ENCODE assay signal across 14 cellular contexts in the genomic region with DNA sequence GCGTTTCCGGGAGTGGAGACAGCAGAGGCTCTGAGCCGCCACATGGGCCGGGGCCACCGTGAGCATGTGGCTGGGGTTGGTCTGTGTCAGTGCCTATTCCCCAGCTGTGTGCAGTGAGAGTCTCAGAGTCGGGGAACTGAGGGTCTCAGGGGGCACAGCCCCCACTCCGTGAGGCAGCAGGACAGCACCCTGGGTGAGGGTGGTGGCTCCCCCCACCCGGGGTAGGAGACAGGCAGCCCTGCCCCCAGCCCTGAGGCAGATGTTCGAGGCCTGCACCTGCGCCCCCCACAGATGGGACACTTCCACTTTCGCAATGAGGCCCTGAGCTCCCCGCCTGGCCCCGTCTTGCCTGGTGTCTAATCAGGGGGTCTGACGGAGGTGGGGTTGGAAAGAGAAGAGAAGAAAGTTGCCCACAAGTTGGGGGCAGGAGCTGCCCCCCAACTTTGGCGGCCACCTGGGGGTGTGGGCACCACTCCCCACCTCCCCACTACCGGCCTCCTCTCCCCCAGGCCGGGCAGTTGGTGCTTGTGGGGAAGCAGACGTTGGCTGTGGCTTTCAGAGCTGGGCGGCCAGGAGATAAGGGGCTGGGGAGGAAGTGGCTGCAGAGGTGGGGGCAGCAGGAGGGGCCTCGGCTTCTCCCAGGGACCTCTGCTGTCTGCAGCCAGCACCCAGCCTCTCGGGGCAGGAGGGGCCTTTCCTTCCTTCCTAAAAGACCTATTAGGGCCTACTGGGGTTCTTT. TPM values are rescaled to one million over a fixed set of nuclear protein-coding genes. Genes with fewer than 3 reads are reported as not detected.
DNase-seq lines count a peak whose midpoint lies in the region; ATAC-seq lines count a peak whose summit lies in the region.
"Had no signal": no experiment of that assay in that cellular context is flagged by ENCODE, and none has a peak within 500 bp of the region (broad histone marks: within the 10 kb centered on the region; RNA-seq: fewer than 3 reads in every experiment).

No MANE protein-coding gene starts in this region.

- H3K27ac ChIP-seq in thymus (ENCODE audit: low read depth): peak overlapping the region; percentile 64
- H3K27ac ChIP-seq: A549, lower lobe of right lung, thoracic aorta had no signal

- peaks cover 79% of the 10 kb centered on the region for H3K4me1 ChIP-seq in thymus (ENCODE audit: control insufficient read depth, insufficient read depth, low read length)
- H3K4me1 ChIP-seq: A549 had no signal

- no peaks in the 10 kb centered on the region for H3K4me1 Mint-ChIP-seq in activated naive CD8-positive, alpha-beta T cell treated with anti-CD3 and anti-CD28 coated beads, Interleukin-2, amount 10 ng/mL, durations not matched to agents 7 days and 5 days
- peaks cover 12% of the 10 kb centered on the region for H3K4me1 Mint-ChIP-seq in activated naive CD8-positive, alpha-beta T cell treated with anti-CD3 and anti-CD28 coated beads, Interleukin-2, amount 50 U/mL, for 24 hours
- H3K4me1 Mint-ChIP-seq in activated naive CD4-positive, alpha-beta T cell treated with anti-CD3 and anti-CD28 coated beads, Interleukin-2, amount 10 ng/mL, durations not matched to agents 7 days and 5 days: no peaks in the 10 kb centered on the region
- H3K4me1 Mint-ChIP-seq: activated naive CD4-positive, alpha-beta T cell treated with anti-CD3 and anti-CD28 coated beads, Interleukin-2, amount 50 U/mL, for 24 hours had no signal

- 5% methylated on average over 21 of the region's 21 CpGs for WGBS in thymus

- CTCF ChIA-PET in activated naive CD4-positive, alpha-beta T cell treated with anti-CD3 and anti-CD28 coated beads, Interleukin-2, amount 10 ng/mL, durations not matched to agents 7 days and 5 days (lab: Charles Lee): no interaction called here

- no peak for DNase-seq in activated naive CD8-positive, alpha-beta T cell treated with anti-CD3 and anti-CD28 coated beads, Interleukin-2, amount 10 ng/mL, durations not matched to agents 7 days and 5 days
- DNase-seq in activated naive CD8-positive, alpha-beta T cell treated with anti-CD3 and anti-CD28 coated beads, Interleukin-2, amount 50 U/mL, for 24 hours: no peak
- DNase-seq in RPMI8226: peak; percentile 75
- DNase-seq in DMS53 (lab: John Stamatoyannopoulos, UW): no peak
- DNase-seq in activated naive CD4-positive, alpha-beta T cell treated with anti-CD3 and anti-CD28 coated beads, Interleukin-2, amount 10 ng/mL, durations not matched to agents 7 days and 5 days: no peak
- no peak for DNase-seq in NCI-H2227 (lab: John Stamatoyannopoulos, UW; ENCODE audit: unreplicated experiment)
- DNase-seq: lower lobe of right lung; stimulated activated CD4-positive, alpha-beta T cell treated with anti-CD3 and anti-CD28 coated beads, Interleukin-12 subunit alpha, Interleukin-12 subunit beta, amount 100 ng/mL, for 4 hours had no signal

- H3K36me3 Mint-ChIP-seq in activated naive CD8-positive, alpha-beta T cell treated with anti-CD3 and anti-CD28 coated beads, Interleukin-2, amount 10 ng/mL, durations not matched to agents 7 days and 5 days: no peaks in the 10 kb centered on the region
- no peaks in the 10 kb centered on the region for H3K36me3 Mint-ChIP-seq in activated naive CD8-positive, alpha-beta T cell treated with anti-CD3 and anti-CD28 coated beads, Interleukin-2, amount 50 U/mL, for 24 hours (ENCODE audit: low read depth)
- no peaks in the 10 kb centered on the region for H3K36me3 Mint-ChIP-seq in activated naive CD4-positive, alpha-beta T cell treated with anti-CD3 and anti-CD28 coated beads, Interleukin-2, amount 10 ng/mL, durations not matched to agents 7 days and 5 days
- H3K36me3 Mint-ChIP-seq: activated naive CD4-positive, alpha-beta T cell treated with anti-CD3 and anti-CD28 coated beads, Interleukin-2, amount 50 U/mL, for 24 hours had no signal

- H3K4me3 Mint-ChIP-seq in activated naive CD8-positive, alpha-beta T cell treated with anti-CD3 and anti-CD28 coated beads, Interleukin-2, amount 10 ng/mL, durations not matched to agents 7 days and 5 days: no peak overlapping the region
- H3K4me3 Mint-ChIP-seq in activated naive CD8-positive, alpha-beta T cell treated with anti-CD3 and anti-CD28 coated beads, Interleukin-2, amount 50 U/mL, for 24 hours: no peak overlapping the region
- H3K4me3 Mint-ChIP-seq in activated naive CD4-positive, alpha-beta T cell treated with anti-CD3 and anti-CD28 coated beads, Interleukin-2, amount 10 ng/mL, durations not matched to agents 7 days and 5 days: no peak overlapping the region
- H3K4me3 Mint-ChIP-seq: activated naive CD4-positive, alpha-beta T cell treated with anti-CD3 and anti-CD28 coated beads, Interleukin-2, amount 50 U/mL, for 24 hours had no signal

- ATAC-seq in activated naive CD8-positive, alpha-beta T cell treated with anti-CD3 and anti-CD28 coated beads, Interleukin-2, amount 10 ng/mL, durations not matched to agents 7 days and 5 days (ENCODE audit: low read depth): peak; percentile 20
- no peak for ATAC-seq in activated naive CD8-positive, alpha-beta T cell treated with anti-CD3 and anti-CD28 coated beads, Interleukin-2, amount 50 U/mL, for 24 hours
- ATAC-seq in HG03045 (IDR thresholded peaks at IDR 0.05; ENCODE audit: unreplicated experiment): peak; percentile 30
- ATAC-seq: A549, lower lobe of right lung had no signal

- H3K27me3 ChIP-seq in thymus (ENCODE audit: control insufficient read depth, insufficient read depth): no peaks in the 10 kb centered on the region

- peaks cover 24% of the 10 kb centered on the region for H3K27me3 Mint-ChIP-seq in activated naive CD8-positive, alpha-beta T cell treated with anti-CD3 and anti-CD28 coated beads, Interleukin-2, amount 10 ng/mL, durations not matched to agents 7 days and 5 days
- peaks cover 16% of the 10 kb centered on the region for H3K27me3 Mint-ChIP-seq in activated naive CD8-positive, alpha-beta T cell treated with anti-CD3 and anti-CD28 coated beads, Interleukin-2, amount 50 U/mL, for 24 hours
- peaks cover 67% of the 10 kb centered on the region for H3K27me3 Mint-ChIP-seq in activated naive CD4-positive, alpha-beta T cell treated with anti-CD3 and anti-CD28 coated beads, Interleukin-2, amount 10 ng/mL, durations not matched to agents 7 days and 5 days

- no peaks in the 10 kb centered on the region for H3K9me3 Mint-ChIP-seq in activated naive CD8-positive, alpha-beta T cell treated with anti-CD3 and anti-CD28 coated beads, Interleukin-2, amount 10 ng/mL, durations not matched to agents 7 days and 5 days
- no peaks in the 10 kb centered on the region for H3K9me3 Mint-ChIP-seq in activated naive CD8-positive, alpha-beta T cell treated with anti-CD3 and anti-CD28 coated beads, Interleukin-2, amount 50 U/mL, for 24 hours
- no peaks in the 10 kb centered on the region for H3K9me3 Mint-ChIP-seq in activated naive CD4-positive, alpha-beta T cell treated with anti-CD3 and anti-CD28 coated beads, Interleukin-2, amount 10 ng/mL, durations not matched to agents 7 days and 5 days
- H3K9me3 Mint-ChIP-seq: activated naive CD4-positive, alpha-beta T cell treated with anti-CD3 and anti-CD28 coated beads, Interleukin-2, amount 50 U/mL, for 24 hours had no signal

- no peaks in the 10 kb centered on the region for H3K36me3 ChIP-seq in thymus (ENCODE audit: control insufficient read depth, insufficient read depth)
- H3K36me3 ChIP-seq: lower lobe of right lung, thoracic aorta had no signal

- H3K9me3 ChIP-seq in thymus (ENCODE audit: control insufficient read depth): no peaks in the 10 kb centered on the region
- H3K9me3 ChIP-seq: A549, lower lobe of right lung, thoracic aorta had no signal

- H3K27ac Mint-ChIP-seq in activated naive CD8-positive, alpha-beta T cell treated with anti-CD3 and anti-CD28 coated beads, Interleukin-2, amount 10 ng/mL, durations not matched to agents 7 days and 5 days: no peak overlapping the region
- no peak overlapping the region for H3K27ac Mint-ChIP-seq in activated naive CD8-positive, alpha-beta T cell treated with anti-CD3 and anti-CD28 coated beads, Interleukin-2, amount 50 U/mL, for 24 hours
- no peak overlapping the region for H3K27ac Mint-ChIP-seq in activated naive CD4-positive, alpha-beta T cell treated with anti-CD3 and anti-CD28 coated beads, Interleukin-2, amount 10 ng/mL, durations not matched to agents 7 days and 5 days

- POLR2A ChIA-PET in activated naive CD8-positive, alpha-beta T cell treated with anti-CD3 and anti-CD28 coated beads, Interleukin-2, amount 10 ng/mL, durations not matched to agents 7 days and 5 days (lab: Charles Lee): no interaction called here

- H3K4me3 ChIP-seq in thymus (ENCODE audit: low read length): no peak overlapping the region
- H3K4me3 ChIP-seq: A549, lower lobe of right lung, thoracic aorta had no signal

RNA-seq across cellular contexts. Expression of a gene that starts 1.8 kb away (rescaled TPM):
- total RNA-seq in activated naive CD8-positive, alpha-beta T cell treated with anti-CD3 and anti-CD28 coated beads, Interleukin-2, amount 10 ng/mL, durations not matched to agents 7 days and 5 days: under 1 TPM; 0.08 to 0.26 TPM
- polyA plus RNA-seq in thymus: 19.1 TPM
- total RNA-seq: SK-MEL-5 had no signal
